8 cellular contexts compared by ENCODE assay signal in the genomic region with DNA sequence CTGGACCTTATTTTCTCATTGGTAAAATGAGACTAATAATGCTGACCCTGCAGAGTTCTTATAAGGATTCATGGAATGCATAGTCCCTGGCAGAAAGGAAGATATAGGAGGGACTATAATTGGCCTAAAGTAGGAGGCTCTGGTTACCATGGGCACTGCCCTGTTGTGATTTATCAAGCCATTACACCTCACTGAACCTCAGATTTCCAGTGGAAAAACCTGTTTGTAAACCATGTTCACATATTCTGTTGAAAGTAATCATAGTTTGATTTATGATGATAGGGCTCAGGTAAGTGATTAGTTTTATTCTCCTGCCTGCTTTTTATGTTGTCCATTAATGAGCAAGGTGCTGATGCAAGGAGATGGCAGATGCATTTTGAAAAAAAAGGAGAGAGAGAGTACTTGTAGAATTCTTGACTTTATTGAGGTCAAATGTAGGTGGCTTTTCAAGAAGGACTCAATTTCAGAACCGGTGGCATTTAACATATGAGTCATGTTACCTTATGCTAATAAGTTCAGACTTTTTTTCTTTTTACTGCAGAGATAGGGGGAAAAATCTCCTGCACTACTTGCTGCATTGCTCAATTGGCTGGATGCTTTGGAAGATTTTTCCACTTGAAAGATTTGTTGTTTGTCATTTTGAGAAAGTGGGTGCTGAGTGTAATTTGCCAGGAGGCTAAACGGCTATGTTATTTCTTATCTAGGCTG.
A peak's percentile ranks its signal among the peaks of the same experiment; 100 is the strongest.
DNase-seq lines count a peak whose midpoint lies in the region; ATAC-seq and TF ChIP-seq lines count a peak whose summit lies in the region.

No MANE protein-coding gene starts in this region.

- no peaks in the 10 kb centered on the region for H3K9me3 ChIP-seq in HAP-1

- peak; percentile 12 for DNase-seq in COLO668 (lab: John Stamatoyannopoulos, UW; ENCODE audit: unreplicated experiment)
- DNase-seq in HEK293T (ENCODE audit: extremely low spot score): no peak
- peak; percentile 43 for DNase-seq in astrocyte of the spinal cord (ENCODE audit: low read depth, low spot score)
- no peak for DNase-seq in memory B cell (ENCODE audit: low spot score in 2 of 2)
- no peak for DNase-seq in HAP-1 (ENCODE audit: low spot score in 2 of 2)
- no peak for DNase-seq in midbrain (lab: John Stamatoyannopoulos, UW)

- no peaks in the 10 kb centered on the region for H3K27me3 Mint-ChIP-seq in memory B cell

- TF ChIP-seq CTCF in astrocyte of the spinal cord (IDR thresholded peaks at IDR 0.05; ENCODE audit: low read depth, low read length): no peak

- H3K27me3 ChIP-seq in HAP-1 (ENCODE audit: low read depth): no peaks in the 10 kb centered on the region

- peaks cover 35% of the 10 kb centered on the region for H3K4me1 Mint-ChIP-seq in memory B cell

- H3K4me3 ChIP-seq in astrocyte of the spinal cord (ENCODE audit: low read depth, low read length) (no peak overlapping the region), HAP-1 (no peak overlapping the region)

- H3K36me3 ChIP-seq in HAP-1 (replicated peaks): no peaks in the 10 kb centered on the region

- peak overlapping the region; percentile 24 for H3K27ac Mint-ChIP-seq in memory B cell

- POLR2A ChIA-PET in HEK293T (lab: Yijun Ruan, JAX): interaction anchor here (0.9 to 1.6 kb wide), 2 partner anchors 12 to 14 kb away, joined by 4 to 7 read pairs; no protein-coding TSS in a partner anchor

- no peaks in the 10 kb centered on the region for H3K9me3 Mint-ChIP-seq in memory B cell

- ATAC-seq in memory B cell (ENCODE audit: low read depth): no peak
- no peak for ATAC-seq in HG03565 (IDR thresholded peaks at IDR 0.05; ENCODE audit: unreplicated experiment)
- no peak for ATAC-seq in GM19035 (IDR thresholded peaks at IDR 0.05; ENCODE audit: unreplicated experiment)

- H3K4me1 ChIP-seq in HAP-1: peaks cover 24% of the 10 kb centered on the region

- H3K36me3 Mint-ChIP-seq in memory B cell: no peaks in the 10 kb centered on the region

- H3K4me3 Mint-ChIP-seq in memory B cell: no peak overlapping the region

- in situ Hi-C loops in astrocyte of the spinal cord (cut with HindIII; ENCODE audit: low sequenced_read_pairs) (no loop called here), HAP-1 (cut with MboI; ENCODE audit: low sequenced_read_pairs) (no loop called here)

- CTCF ChIA-PET in HEK293T (lab: Yijun Ruan, JAX): no interaction called here

TF ChIP-seq in HEK293T, 16 proteins besides CTCF, POLR2A, EP300 and RAD21:
- TF ChIP-seq ZNF384 (IDR thresholded peaks at IDR 0.05) (peak; percentile 66), FOXM1 (IDR thresholded peaks at IDR 0.05; ENCODE audit: borderline replicate concordance) (no peak)
- TF ChIP-seq, protein P1, sequence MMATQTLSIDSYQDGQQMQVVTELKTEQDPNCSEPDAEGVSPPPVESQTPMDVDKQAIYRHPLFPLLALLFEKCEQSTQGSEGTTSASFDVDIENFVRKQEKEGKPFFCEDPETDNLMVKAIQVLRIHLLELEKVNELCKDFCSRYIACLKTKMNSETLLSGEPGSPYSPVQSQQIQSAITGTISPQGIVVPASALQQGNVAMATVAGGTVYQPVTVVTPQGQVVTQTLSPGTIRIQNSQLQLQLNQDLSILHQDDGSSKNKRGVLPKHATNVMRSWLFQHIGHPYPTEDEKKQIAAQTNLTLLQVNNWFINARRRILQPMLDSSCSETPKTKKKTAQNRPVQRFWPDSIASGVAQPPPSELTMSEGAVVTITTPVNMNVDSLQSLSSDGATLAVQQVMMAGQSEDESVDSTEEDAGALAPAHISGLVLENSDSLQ (IDR thresholded peaks at IDR 0.05): peak; percentile 61

Comparison
In these comparisons a context has a peak if more than half of its experiments do, and no peak if none do; other contexts are left out.
1. DNase-seq: peak in COLO668 (single experiment) and astrocyte of the spinal cord (single experiment); none in HEK293T (single experiment), memory B cell (0 of 2), HAP-1 (0 of 2) and midbrain (single experiment).